Comparison of ENCODE assay signal across 25 cellular contexts in the genomic region with DNA sequence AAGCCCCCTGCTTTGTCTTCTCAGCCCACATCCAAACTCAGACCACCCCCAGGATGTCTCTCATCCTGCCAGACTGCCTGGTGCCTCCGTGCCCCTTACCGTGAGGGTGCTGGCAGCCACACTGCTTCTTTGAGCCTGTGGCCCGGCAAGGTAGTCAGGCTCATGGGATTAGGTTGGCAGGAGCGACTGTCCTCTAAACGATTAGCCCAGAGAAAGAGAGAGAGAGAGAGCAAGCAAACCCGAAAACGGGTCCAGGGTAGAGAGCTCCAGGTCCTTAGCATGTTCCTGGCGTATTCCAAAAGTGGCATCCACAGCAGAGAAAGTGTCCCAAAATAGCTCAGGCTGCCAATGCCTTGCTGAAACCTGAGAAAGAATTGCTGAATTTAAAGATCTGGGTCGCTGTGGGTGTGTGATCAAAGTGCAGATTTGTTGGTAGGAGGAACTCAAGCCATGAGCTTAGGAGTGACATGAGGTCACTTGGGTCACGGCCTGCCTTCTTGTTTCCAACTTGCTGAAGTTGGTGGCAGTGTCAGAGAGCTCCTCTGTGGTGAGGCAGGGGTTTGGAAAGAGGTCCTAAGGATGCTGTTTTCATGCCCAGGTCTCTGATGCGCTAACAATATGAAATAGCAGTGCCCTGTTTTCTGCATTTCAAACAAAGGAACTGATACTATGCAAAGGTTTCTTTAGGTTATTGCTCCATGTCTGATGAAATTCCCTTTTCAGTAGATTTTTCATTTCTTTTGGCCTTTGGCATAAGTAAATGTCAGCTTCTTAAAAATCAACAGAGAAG.
DNase-seq lines count a peak whose midpoint lies in the region; ATAC-seq, FAIRE-seq and TF ChIP-seq lines count a peak whose summit lies in the region.
"Had no signal": no experiment of that assay in that cellular context is flagged by ENCODE, and none has a peak within 500 bp of the region (broad histone marks: within the 10 kb centered on the region; RNA-seq: fewer than 3 reads in every experiment).

No MANE protein-coding gene starts in this region.

- H3K4me3 ChIP-seq in A549 (no peak overlapping the region), neural progenitor cell (no peak overlapping the region)
- H3K4me3 ChIP-seq: Peyer's patch had no signal

- DNase-seq in A549 (ENCODE audit: low read depth in 1 of 2, low spot score in 1 of 2), result no peak
- DNase-seq in CD1c-positive myeloid dendritic cell (ENCODE audit: extremely low spot score), result peak; percentile 2
- peak in 22 of 61 donors; percentile 0 to 48 (median 8) for DNase-seq in caudate nucleus (lab: John Stamatoyannopoulos, UW)
- DNase-seq in neural progenitor cell (ENCODE audit: low spot score), result no peak
- no peak for DNase-seq in mesenteric fat pad (ENCODE audit: low spot score)
- DNase-seq: Calu3; CD8-positive, alpha-beta memory T cell; DND-41; KBM-7; NCI-H1417; NCI-H1694; NCI-H2029 treated with DMSO at 0.1 percent for 48 hours; NCI-H446 treated with DMSO at 0.1 percent for 48 hours; NCI-H526; OCI-M1; Peyer's patch; SHP77 treated with DMSO at 0.1 percent for 48 hours had no signal

- no peaks in the 10 kb centered on the region for H3K9me3 Mint-ChIP-seq in neural progenitor cell

- no peak for TF ChIP-seq POLR2A in A549 (IDR thresholded peaks at IDR 0.05; ENCODE audit: low read length)

- H3K27me3 Mint-ChIP-seq in neural progenitor cell (ENCODE audit: insufficient read depth, low read depth), result peaks cover 3% of the 10 kb centered on the region

- H3K27ac ChIP-seq in A549, result no peak overlapping the region
- peak overlapping the region; percentile 31 for H3K27ac ChIP-seq in caudate nucleus (ENCODE audit: low read depth, low read length)
- H3K27ac ChIP-seq in neural progenitor cell, result no peak overlapping the region
- H3K27ac ChIP-seq: C4-2B, Peyer's patch had no signal

- TF ChIP-seq CTCF in A549 (IDR thresholded peaks at IDR 0.05) (no peak), neural progenitor cell (IDR thresholded peaks at IDR 0.05) (no peak)

- no peaks in the 10 kb centered on the region for H4K20me1 ChIP-seq in neural progenitor cell (ENCODE audit: low read depth)

- CTCF ChIA-PET in A549 (lab: Yijun Ruan, JAX), result interaction anchor here (1.1 to 2.2 kb wide), 4 partner anchors 10 to 407 kb away, joined by 3 to 8 read pairs (median 4); no protein-coding TSS in a partner anchor

- ATAC-seq in A549 (no peak), GM18870 (IDR thresholded peaks at IDR 0.05; ENCODE audit: unreplicated experiment) (no peak), HG03135 (IDR thresholded peaks at IDR 0.05; ENCODE audit: unreplicated experiment) (no peak), GM21717 (IDR thresholded peaks at IDR 0.05; ENCODE audit: unreplicated experiment) (no peak)
- ATAC-seq: HCT116 had no signal

- no peaks in the 10 kb centered on the region for H3F3A ChIP-seq in neural progenitor cell (ENCODE audit: low read depth)

- H3K27ac Mint-ChIP-seq in neural progenitor cell, result peak overlapping the region; percentile 68
- H3K27ac Mint-ChIP-seq: B cell; CD8-positive, alpha-beta memory T cell had no signal

- H2AFZ ChIP-seq in neural progenitor cell (replicated peaks), result no peak overlapping the region

- no peak for TF ChIP-seq EP300 in A549 (IDR thresholded peaks at IDR 0.05)

- no peaks in the 10 kb centered on the region for H3K27me3 ChIP-seq in neural progenitor cell
- H3K27me3 ChIP-seq: Peyer's patch had no signal

- WGBS in A549 (ENCODE audit: missing lambda C conversion rate), result 38% methylated on average over 11 of the region's 11 CpGs

- FAIRE-seq in A549 (lab: Jason Lieb, UNC), result peak; percentile 54
- FAIRE-seq: H1, HTR-8/SVneo had no signal

- H3K4me1 ChIP-seq in A549 (no peaks in the 10 kb centered on the region), neural progenitor cell (no peaks in the 10 kb centered on the region)
- H3K4me1 ChIP-seq: Peyer's patch had no signal

- no peak for TF ChIP-seq RAD21 in A549 (conservative IDR thresholded peaks at IDR 0.05 in 1 of 2, IDR thresholded peaks at IDR 0.05 in 1 of 2)

- no peaks in the 10 kb centered on the region for H3K36me3 Mint-ChIP-seq in neural progenitor cell
- H3K36me3 Mint-ChIP-seq: CD8-positive, alpha-beta memory T cell had no signal

- POLR2A ChIA-PET in A549 (lab: Yijun Ruan, JAX), result no interaction called here

- H3K4me1 Mint-ChIP-seq in neural progenitor cell, result peaks cover 60% of the 10 kb centered on the region
- H3K4me1 Mint-ChIP-seq: B cell; CD8-positive, alpha-beta memory T cell had no signal

- no peak overlapping the region for H3K4me2 ChIP-seq in A549
- H3K4me2 ChIP-seq in neural progenitor cell, result no peak overlapping the region

- no peak overlapping the region for H3K9ac ChIP-seq in neural progenitor cell

- H3K9me3 ChIP-seq in A549 (no peaks in the 10 kb centered on the region), neural progenitor cell (ENCODE audit: low read depth) (no peaks in the 10 kb centered on the region)
- H3K9me3 ChIP-seq: Peyer's patch had no signal

- no peaks in the 10 kb centered on the region for H3K79me2 ChIP-seq in neural progenitor cell (ENCODE audit: low read depth)

- no peak overlapping the region for H3K4me3 Mint-ChIP-seq in neural progenitor cell
- H3K4me3 Mint-ChIP-seq: B cell; CD8-positive, alpha-beta memory T cell had no signal

- H3K36me3 ChIP-seq in neural progenitor cell, result no peaks in the 10 kb centered on the region
- H3K36me3 ChIP-seq: Peyer's patch had no signal

TF ChIP-seq in A549, 52 proteins besides CTCF, POLR2A, EP300 and RAD21:
- no peak for TF ChIP-seq RFX5 (IDR thresholded peaks at IDR 0.05)
- no peak for TF ChIP-seq HOXB13 (CRISPR knock-in tag; IDR thresholded peaks at IDR 0.05; ENCODE audit: low read depth)
- TF ChIP-seq GATA3 (IDR thresholded peaks at IDR 0.05; ENCODE audit: borderline replicate concordance), result no peak
- TF ChIP-seq CHD4 (IDR thresholded peaks at IDR 0.05; ENCODE audit: borderline replicate concordance), result no peak
